ENCODE assay signal across 28 cellular contexts in the genomic region with DNA sequence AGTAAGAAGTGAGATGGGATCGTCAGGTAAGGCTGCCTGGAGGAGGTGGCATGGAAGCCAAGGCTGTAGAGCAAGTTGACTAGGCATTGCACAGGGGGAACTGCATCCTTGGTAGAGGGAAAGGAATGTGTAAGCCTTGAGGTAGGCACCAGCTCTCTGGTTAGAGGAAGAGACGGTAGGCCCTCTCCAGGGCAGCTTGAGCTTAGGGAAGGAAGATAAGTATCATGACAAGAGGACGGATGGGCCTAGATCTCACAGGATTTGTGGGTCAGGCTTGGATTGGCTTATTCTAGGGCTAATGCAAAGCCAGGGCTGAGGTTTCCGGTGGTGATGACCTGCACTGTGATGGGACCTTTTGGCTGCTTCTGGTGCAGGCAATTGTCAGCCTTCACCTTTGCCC.
"Had no signal": no experiment of that assay in that cellular context is flagged by ENCODE, and none has a peak within 500 bp of the region (broad histone marks: within the 10 kb centered on the region; RNA-seq: fewer than 3 reads in every experiment).

No MANE protein-coding gene starts in this region.

- DNase-seq: hippocampal formation; kidney glomerular epithelial cell; left cardiac atrium; left lung; lower lobe of right lung; mammary epithelial cell; mesenchymal stem cell; naive B cell; natural killer cell; nephron progenitor cell; pancreas; posterior cingulate gyrus; retina; right cardiac atrium; stimulated activated CD4-positive, alpha-beta T cell treated with anti-CD3 and anti-CD28 coated beads, Interleukin-4, amount 100 ng/mL, for 24 hours; stimulated activated naive CD4-positive, alpha-beta T cell; tibial artery; trophoblast cell had no signal

- FAIRE-seq: keratinocyte, pancreas had no signal

- H3K36me3 ChIP-seq: left lung, lower lobe of right lung, pancreas, prostate gland, suprapubic skin, thoracic aorta, tibial artery, vagina had no signal

- H3K4me3 ChIP-seq: left lung, lower lobe of right lung, pancreas, prostate gland, skin epidermis, suprapubic skin, thoracic aorta, tibial artery, vagina had no signal

- H3K27ac Mint-ChIP-seq: mesothelial cell of epicardium; naive B cell; natural killer cell; nephron progenitor cell; stimulated activated effector memory CD8-positive, alpha-beta T cell treated with anti-CD3 and anti-CD28 coated beads, Interleukin-12 subunit alpha, Interleukin-12 subunit beta, amount 100 ng/mL, for 72 hours; stimulated activated naive CD8-positive, alpha-beta T cell treated with anti-CD3 and anti-CD28 coated beads, Interleukin-15, Interleukin-2, amounts not matched to agents 100 ng/mL and 50 ng/mL, for 24 hours had no signal

- H3K27ac ChIP-seq: left lung, lower lobe of right lung, pancreas, prostate gland, skin epidermis, suprapubic skin, thoracic aorta, tibial artery, vagina had no signal

- H3K27me3 ChIP-seq: pancreas, tibial artery, vagina had no signal

- H3K9me3 Mint-ChIP-seq: natural killer cell; stimulated activated effector memory CD8-positive, alpha-beta T cell treated with anti-CD3 and anti-CD28 coated beads, Interleukin-12 subunit alpha, Interleukin-12 subunit beta, amount 100 ng/mL, for 72 hours had no signal

- H3K9me3 ChIP-seq: lower lobe of right lung, prostate gland, suprapubic skin, tibial artery, vagina had no signal

- ATAC-seq: left cardiac atrium; left lung; lower lobe of right lung; natural killer cell; pancreas; right cardiac atrium; sciatic nerve; stimulated activated effector memory CD8-positive, alpha-beta T cell treated with anti-CD3 and anti-CD28 coated beads, Interleukin-12 subunit alpha, Interleukin-12 subunit beta, amount 100 ng/mL, for 72 hours had no signal

- H3K36me3 Mint-ChIP-seq: mesothelial cell of epicardium; natural killer cell; stimulated activated effector memory CD8-positive, alpha-beta T cell treated with anti-CD3 and anti-CD28 coated beads, Interleukin-12 subunit alpha, Interleukin-12 subunit beta, amount 100 ng/mL, for 72 hours had no signal

- H3K4me3 Mint-ChIP-seq: mesothelial cell of epicardium; naive B cell; natural killer cell; nephron progenitor cell; stimulated activated effector memory CD8-positive, alpha-beta T cell treated with anti-CD3 and anti-CD28 coated beads, Interleukin-12 subunit alpha, Interleukin-12 subunit beta, amount 100 ng/mL, for 72 hours; stimulated activated naive CD8-positive, alpha-beta T cell treated with anti-CD3 and anti-CD28 coated beads, Interleukin-15, Interleukin-2, amounts not matched to agents 100 ng/mL and 50 ng/mL, for 24 hours had no signal

- H3K4me1 ChIP-seq: left lung, lower lobe of right lung, pancreas, prostate gland, suprapubic skin, tibial artery, vagina had no signal

- H3K4me1 Mint-ChIP-seq: mesothelial cell of epicardium; natural killer cell; nephron progenitor cell; stimulated activated effector memory CD8-positive, alpha-beta T cell treated with anti-CD3 and anti-CD28 coated beads, Interleukin-12 subunit alpha, Interleukin-12 subunit beta, amount 100 ng/mL, for 72 hours had no signal
